In the genomic region with DNA sequence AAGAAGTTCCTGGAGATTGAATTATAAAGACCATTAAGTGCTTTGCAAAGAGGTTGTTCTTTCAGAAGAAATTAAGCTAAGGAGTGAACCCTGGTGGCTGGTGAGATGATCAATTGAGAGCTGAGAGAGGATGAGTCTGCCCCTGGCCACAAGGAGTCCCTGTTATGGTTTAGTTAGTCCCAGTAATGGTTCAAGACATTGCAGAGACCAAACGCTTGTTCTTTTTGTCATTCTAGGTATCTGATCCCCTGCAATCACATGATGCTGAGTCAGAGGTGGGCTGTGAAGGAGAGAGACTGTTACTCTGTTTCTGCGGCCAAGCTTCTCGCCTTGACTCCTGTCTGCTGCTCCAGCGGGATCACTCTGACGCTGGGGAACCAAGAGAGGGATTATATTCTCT, we compare ENCODE assay signal across 1 cellular context.
TF ChIP-seq lines count a peak whose summit lies in the region.

No MANE protein-coding gene starts in this region.

TF ChIP-seq in H1, 55 proteins besides CTCF, POLR2A, EP300 and RAD21:
- TF ChIP-seq MAFK (IDR thresholded peaks at IDR 0.05; ENCODE audit: low read depth, low read length) = 0 out of 2 replicates have a peak, but pooled peaks have one; percentile 16
- no peak for TF ChIP-seq CREB1 (IDR thresholded peaks at IDR 0.05)
